Comparison of ENCODE assay signal across 15 cellular contexts in the genomic region with DNA sequence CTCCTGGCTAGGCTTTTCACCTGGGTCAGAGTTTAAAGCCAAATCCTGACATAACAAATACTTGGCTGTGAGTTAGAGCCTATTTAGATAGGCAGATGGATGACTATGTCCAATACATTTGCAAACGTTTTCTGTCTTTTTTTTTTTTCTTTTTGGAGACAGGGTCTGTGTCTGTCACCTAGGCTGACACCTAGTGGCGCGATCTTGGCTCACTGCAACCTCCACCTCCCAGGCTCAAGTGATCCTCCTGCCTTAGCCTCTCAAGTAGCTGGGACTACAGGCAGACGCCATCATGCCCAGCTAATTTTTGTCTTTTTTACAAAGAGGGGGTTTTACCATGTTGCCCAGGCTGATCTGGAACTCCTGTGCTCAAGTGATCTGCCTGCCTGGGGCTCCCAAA.
DNase-seq lines count a peak whose midpoint lies in the region; ATAC-seq and TF ChIP-seq lines count a peak whose summit lies in the region.
"Had no signal": no experiment of that assay in that cellular context is flagged by ENCODE, and none has a peak within 500 bp of the region (broad histone marks: within the 10 kb centered on the region; RNA-seq: fewer than 3 reads in every experiment).

No MANE protein-coding gene starts in this region.

- no peak for TF ChIP-seq EP300 in Ishikawa (IDR thresholded peaks at IDR 0.05; ENCODE audit: borderline replicate concordance)

- no peak overlapping the region for H3K27ac ChIP-seq in neural progenitor cell
- H3K27ac ChIP-seq: breast epithelium had no signal

- peaks cover 0 to 10% of the 10 kb centered on the region in 2 donors for H3K36me3 Mint-ChIP-seq in activated naive CD4-positive, alpha-beta T cell treated with anti-CD3 and anti-CD28 coated beads, Interleukin-2, amount 50 U/mL, for 72 hours
- peaks cover 11% of the 10 kb centered on the region for H3K36me3 Mint-ChIP-seq in neural progenitor cell

- H3K27me3 ChIP-seq in neural progenitor cell, result no peaks in the 10 kb centered on the region
- H3K27me3 ChIP-seq: breast epithelium had no signal

- no peak overlapping the region for H2AFZ ChIP-seq in neural progenitor cell (replicated peaks)

- peak; percentile 24; the same call in 1 of the 2 replicates for TF ChIP-seq RAD21 in Ishikawa (IDR thresholded peaks at IDR 0.05; ENCODE audit: low read depth)

- TF ChIP-seq CTCF in neural progenitor cell (IDR thresholded peaks at IDR 0.05), result peak; percentile 42

- no peak overlapping the region for H3K4me3 Mint-ChIP-seq in neural progenitor cell
- H3K4me3 Mint-ChIP-seq: stimulated activated effector memory CD8-positive, alpha-beta T cell treated with anti-CD3 and anti-CD28 coated beads, Interleukin-12 subunit alpha, Interleukin-12 subunit beta, amount 100 ng/mL, for 72 hours; T-cell had no signal

- no peaks in the 10 kb centered on the region for H3K9me3 ChIP-seq in neural progenitor cell (ENCODE audit: low read depth)
- H3K9me3 ChIP-seq: breast epithelium had no signal

- no peaks in the 10 kb centered on the region for H3K27me3 Mint-ChIP-seq in neural progenitor cell (ENCODE audit: insufficient read depth, low read depth)
- H3K27me3 Mint-ChIP-seq: T-cell had no signal

- DNase-seq in activated naive CD4-positive, alpha-beta T cell treated with Interleukin-2 at 50 U/mL for 16 hours, result peak; percentile 15
- DNase-seq in activated naive CD4-positive, alpha-beta T cell treated with anti-CD3 and anti-CD28 coated beads, Interleukin-2, amount 50 U/mL, for 72 hours (ENCODE audit: low spot score in 2 of 2), result no peak
- peak; percentile 4 to 9 for DNase-seq in activated CD4-positive, alpha-beta T cell treated with anti-CD3 and anti-CD28 coated beads, Interleukin-2, amount 50 U/mL, for 48 hours
- DNase-seq in neural progenitor cell (ENCODE audit: low spot score) (no peak), AML-193 (lab: John Stamatoyannopoulos, UW) (no peak), DMS114 treated with DMSO at 0.1 percent for 48 hours (lab: John Stamatoyannopoulos, UW; ENCODE audit: unreplicated experiment) (no peak)
- DNase-seq: activated CD4-positive, CD25-positive, alpha-beta regulatory T cell treated with anti-CD3 and anti-CD28 coated beads, Interleukin-2, amount 50 U/mL, for 72 hours; HCEC 1CT; kidney glomerular epithelial cell; NCI-H187 treated with DMSO at 0.1 percent for 48 hours had no signal

- no peaks in the 10 kb centered on the region for H4K20me1 ChIP-seq in neural progenitor cell (ENCODE audit: low read depth)

- no peaks in the 10 kb centered on the region for H3K79me2 ChIP-seq in neural progenitor cell (ENCODE audit: low read depth)

- H3K4me3 ChIP-seq in neural progenitor cell, result no peak overlapping the region
- H3K4me3 ChIP-seq: breast epithelium had no signal

- no peak overlapping the region for H3K4me2 ChIP-seq in neural progenitor cell

- no peak overlapping the region for H3K9ac ChIP-seq in neural progenitor cell

- no peaks in the 10 kb centered on the region for H3F3A ChIP-seq in neural progenitor cell (ENCODE audit: low read depth)

- H3K4me1 Mint-ChIP-seq in neural progenitor cell, result no peaks in the 10 kb centered on the region

- H3K4me1 ChIP-seq in neural progenitor cell, result no peaks in the 10 kb centered on the region
- H3K4me1 ChIP-seq: breast epithelium had no signal

- no peak for ATAC-seq in activated naive CD4-positive, alpha-beta T cell treated with anti-CD3 and anti-CD28 coated beads, Interleukin-2, amount 50 U/mL, for 72 hours
- no peak for ATAC-seq in GM19328 (IDR thresholded peaks at IDR 0.05; ENCODE audit: unreplicated experiment)
- ATAC-seq: stimulated activated effector memory CD8-positive, alpha-beta T cell treated with anti-CD3 and anti-CD28 coated beads, Interleukin-12 subunit alpha, Interleukin-12 subunit beta, amount 100 ng/mL, for 72 hours; T-cell had no signal

- no peaks in the 10 kb centered on the region for H3K36me3 ChIP-seq in neural progenitor cell
- H3K36me3 ChIP-seq: breast epithelium had no signal

- H3K9me3 Mint-ChIP-seq in activated naive CD4-positive, alpha-beta T cell treated with anti-CD3 and anti-CD28 coated beads, Interleukin-2, amount 50 U/mL, for 72 hours, result no peaks in the 10 kb centered on the region
- H3K9me3 Mint-ChIP-seq in neural progenitor cell, result no peaks in the 10 kb centered on the region
- H3K9me3 Mint-ChIP-seq: stimulated activated effector memory CD8-positive, alpha-beta T cell treated with anti-CD3 and anti-CD28 coated beads, Interleukin-12 subunit alpha, Interleukin-12 subunit beta, amount 100 ng/mL, for 72 hours; T-cell had no signal

- H3K27ac Mint-ChIP-seq in activated naive CD4-positive, alpha-beta T cell treated with anti-CD3 and anti-CD28 coated beads, Interleukin-2, amount 50 U/mL, for 72 hours, result no peak overlapping the region
- no peak overlapping the region for H3K27ac Mint-ChIP-seq in neural progenitor cell
- H3K27ac Mint-ChIP-seq: stimulated activated effector memory CD8-positive, alpha-beta T cell treated with anti-CD3 and anti-CD28 coated beads, Interleukin-12 subunit alpha, Interleukin-12 subunit beta, amount 100 ng/mL, for 72 hours; T-cell had no signal

TF ChIP-seq in Ishikawa, 13 proteins besides CTCF, POLR2A, EP300 and RAD21:
- TF ChIP-seq FOXM1 (IDR thresholded peaks at IDR 0.05; ENCODE audit: borderline replicate concordance, low read depth), result no peak
- TF ChIP-seq TAF1 (IDR thresholded peaks at IDR 0.05; ENCODE audit: low read depth), result no peak
- no peak for TF ChIP-seq NFIC (IDR thresholded peaks at IDR 0.05)

Comparison
In these comparisons a context has a peak if more than half of its experiments do, and no peak if none do; other contexts are left out.
1. DNase-seq: peak in activated naive CD4-positive, alpha-beta T cell treated with Interleukin-2 at 50 U/mL for 16 hours (single experiment) and activated CD4-positive, alpha-beta T cell treated with anti-CD3 and anti-CD28 coated beads, Interleukin-2, amount 50 U/mL, for 48 hours (2 of 2); none in activated naive CD4-positive, alpha-beta T cell treated with anti-CD3 and anti-CD28 coated beads, Interleukin-2, amount 50 U/mL, for 72 hours (0 of 2), neural progenitor cell (single experiment), AML-193 (0 of 2) and DMS114 treated with DMSO at 0.1 percent for 48 hours (single experiment).